ENCODE assay signal across 25 cellular contexts in the genomic region with DNA sequence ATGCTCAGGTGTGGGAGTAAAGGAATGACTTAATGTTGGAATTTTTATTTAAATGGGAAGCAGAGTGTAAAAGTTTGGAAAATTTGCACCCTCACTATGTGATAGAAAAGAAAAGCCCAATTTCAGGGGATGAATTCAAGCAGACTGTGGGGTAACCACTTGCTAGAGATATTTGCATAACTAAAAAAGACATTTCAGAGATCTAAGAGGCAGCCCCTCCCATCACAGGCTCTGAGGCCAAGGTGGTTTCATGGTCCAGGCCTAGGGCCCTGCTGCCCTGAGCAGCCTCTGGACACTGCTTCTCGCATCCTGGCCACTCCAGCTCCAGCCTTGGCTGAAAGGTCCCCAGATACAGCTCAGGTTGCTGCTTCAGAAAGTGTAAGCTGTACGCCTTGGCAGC. TPM values are rescaled to one million over a fixed set of nuclear protein-coding genes. Genes with fewer than 3 reads are reported as not detected.
"Had no signal": no experiment of that assay in that cellular context is flagged by ENCODE, and none has a peak within 500 bp of the region (broad histone marks: within the 10 kb centered on the region; RNA-seq: fewer than 3 reads in every experiment).

No MANE protein-coding gene starts in this region.

- H3K9me3 Mint-ChIP-seq: effector memory CD8-positive, alpha-beta T cell; immature natural killer cell; natural killer cell treated with Interleukin-12 subunit alpha and Interleukin-12 subunit beta and Interleukin-15 and Interleukin-18, amount 100 ng/mL, for 72 hours had no signal

- H3K27ac Mint-ChIP-seq: dendritic cell treated with granulocyte-macrophage colony-stimulating factor and Interleukin-4, amounts not matched to agents 40 ng/mL and 50 ng/mL, for 4 days; natural killer cell treated with Interleukin-12 subunit alpha and Interleukin-12 subunit beta and Interleukin-15 and Interleukin-18, amount 100 ng/mL, for 72 hours; progenitor cell of endocrine pancreas had no signal

- H3K27me3 Mint-ChIP-seq: effector memory CD8-positive, alpha-beta T cell had no signal

- H3K27me3 ChIP-seq: esophagus squamous epithelium, gastroesophageal sphincter, stomach, transverse colon had no signal

- H3K27ac ChIP-seq: esophagus squamous epithelium, gastroesophageal sphincter, left ventricle myocardium inferior, lower lobe of right lung, pancreas, stomach, thoracic aorta, transverse colon had no signal

- H3K9me3 ChIP-seq: esophagus squamous epithelium, gastroesophageal sphincter, left ventricle myocardium inferior, lower lobe of right lung, pancreas, stomach, thoracic aorta, transverse colon had no signal

- H3K4me1 ChIP-seq: gastroesophageal sphincter, left ventricle myocardium inferior, lower lobe of right lung, pancreas, stomach had no signal

- H3K4me3 ChIP-seq: esophagus squamous epithelium, gastroesophageal sphincter, left ventricle myocardium inferior, lower lobe of right lung, pancreas, stomach, thoracic aorta, transverse colon had no signal

- H3K36me3 ChIP-seq: esophagus squamous epithelium, gastroesophageal sphincter, left ventricle myocardium inferior, lower lobe of right lung, pancreas, stomach, thoracic aorta, transverse colon had no signal

- ATAC-seq: effector memory CD8-positive, alpha-beta T cell; gastroesophageal sphincter; left cardiac atrium; lower lobe of right lung; natural killer cell treated with Interleukin-12 subunit alpha and Interleukin-12 subunit beta and Interleukin-15 and Interleukin-18, amount 100 ng/mL, for 72 hours; pancreas; right cardiac atrium had no signal

- FAIRE-seq: kidney, pancreas, small intestine had no signal

- H3K4me3 Mint-ChIP-seq: dendritic cell treated with granulocyte-macrophage colony-stimulating factor and Interleukin-4, amounts not matched to agents 40 ng/mL and 50 ng/mL, for 4 days; effector memory CD8-positive, alpha-beta T cell; immature natural killer cell; natural killer cell treated with Interleukin-12 subunit alpha and Interleukin-12 subunit beta and Interleukin-15 and Interleukin-18, amount 100 ng/mL, for 72 hours had no signal

- DNase-seq: effector memory CD8-positive, alpha-beta T cell; esophagus squamous epithelium; foreskin fibroblast; immature natural killer cell; kidney; left cardiac atrium; left ventricle myocardium inferior; lower lobe of right lung; mesenchymal stem cell; midbrain; occipital lobe; pancreas; right cardiac atrium; small intestine; stimulated activated CD4-positive, alpha-beta T cell treated with anti-CD3 and anti-CD28 coated beads, Interleukin-12 subunit alpha, Interleukin-12 subunit beta, amount 100 ng/mL, for 4 hours; stimulated activated naive CD4-positive, alpha-beta T cell; stomach; substantia nigra; transverse colon had no signal

RNA-seq across cellular contexts. Expression of a gene that starts 5.9 kb away (rescaled TPM):
- total RNA-seq: epithelial cell of proximal tubule, progenitor cell of endocrine pancreas had no signal

RNA-seq across cellular contexts. Expression of a gene that starts 46.9 kb away (rescaled TPM):
- total RNA-seq: epithelial cell of proximal tubule, progenitor cell of endocrine pancreas had no signal
